Comparison of ENCODE assay signal across 12 cellular contexts in the genomic region with DNA sequence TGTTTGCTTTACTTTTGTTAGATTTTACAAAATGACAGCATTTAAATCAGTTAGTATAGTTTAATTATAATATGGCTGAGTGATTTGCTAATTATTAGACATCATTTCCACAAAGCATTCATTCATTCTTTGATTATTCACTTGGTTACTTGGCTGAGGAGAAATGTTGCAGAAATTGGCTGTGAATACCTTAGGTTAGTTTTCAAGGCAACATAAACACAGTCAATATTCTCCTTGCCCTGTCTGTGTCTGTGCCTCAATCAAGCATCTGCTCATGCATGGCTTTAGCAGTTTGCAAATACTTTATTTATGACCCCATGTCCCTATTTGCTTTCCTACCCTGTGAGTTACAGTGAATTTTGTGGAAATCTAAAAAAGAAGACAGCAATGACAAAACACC.
"Had no signal": no experiment of that assay in that cellular context is flagged by ENCODE, and none has a peak within 500 bp of the region (broad histone marks: within the 10 kb centered on the region; RNA-seq: fewer than 3 reads in every experiment).

No MANE protein-coding gene starts in this region.

- ATAC-seq: esophagus mucosa; heart left ventricle; left lobe of liver; mucosa of descending colon; naive thymus-derived CD8-positive, alpha-beta T cell; psoas muscle; sciatic nerve had no signal

- H3K4me3 Mint-ChIP-seq: naive thymus-derived CD8-positive, alpha-beta T cell had no signal

- H3K36me3 Mint-ChIP-seq: naive thymus-derived CD8-positive, alpha-beta T cell had no signal

- DNase-seq: effector CD8-positive, alpha-beta T cell; heart left ventricle; hippocampal formation; mammary epithelial cell; mucosa of descending colon; naive thymus-derived CD8-positive, alpha-beta T cell; psoas muscle; stimulated activated naive CD4-positive, alpha-beta T cell treated with Interleukin-2 at 50 U/mL for 16 hours; trophoblast cell had no signal

- H3K4me1 Mint-ChIP-seq: naive thymus-derived CD8-positive, alpha-beta T cell had no signal

- H3K27ac Mint-ChIP-seq: naive thymus-derived CD8-positive, alpha-beta T cell had no signal
